Comparison of ENCODE assay signal across 14 cellular contexts in genomic region chr15:60529332-60529731, GRCh38.
"Had no signal": no experiment of that assay in that cellular context is flagged by ENCODE, and none has a peak within 500 bp of the region (broad histone marks: within the 10 kb centered on the region; RNA-seq: fewer than 3 reads in every experiment).

No MANE protein-coding gene starts in this region.

- H3K4me3 Mint-ChIP-seq: activated naive CD4-positive, alpha-beta T cell treated with anti-CD3 and anti-CD28 coated beads for 36 hours; mesothelial cell of epicardium; stimulated activated memory B cell treated with anti-CD40 and anti-IgM and Interleukin-4, amounts not matched to agents 10 μg/mL and 1 μg/mL and 100 μg/mL, for 72 hours had no signal

- H3K4me3 ChIP-seq: body of pancreas, lower lobe of right lung, right lobe of liver had no signal

- DNase-seq: activated CD4-positive, alpha-beta T cell treated with anti-CD3 and anti-CD28 coated beads for 1 hour; activated CD4-positive, alpha-beta T cell treated with anti-CD3 and anti-CD28 coated beads, Interleukin-2, amount 50 U/mL, for 48 hours; amniotic stem cell; body of pancreas; glutamatergic neuron; left cardiac atrium; lower lobe of right lung; posterior cingulate gyrus; right lobe of liver; trophoblast cell had no signal

- H3K27ac ChIP-seq: body of pancreas, lower lobe of right lung, neutrophil, right lobe of liver had no signal

- H3K36me3 ChIP-seq: neutrophil, right lobe of liver had no signal

- H3K9me3 Mint-ChIP-seq: activated naive CD4-positive, alpha-beta T cell treated with anti-CD3 and anti-CD28 coated beads for 36 hours; mesothelial cell of epicardium; stimulated activated memory B cell treated with anti-CD40 and anti-IgM and Interleukin-4, amounts not matched to agents 10 μg/mL and 1 μg/mL and 100 μg/mL, for 72 hours had no signal

- H3K36me3 Mint-ChIP-seq: mesothelial cell of epicardium had no signal

- ATAC-seq: body of pancreas; stimulated activated memory B cell treated with anti-CD40 and anti-IgM and Interleukin-4, amounts not matched to agents 10 μg/mL and 1 μg/mL and 100 μg/mL, for 72 hours had no signal

- H3K27me3 ChIP-seq: body of pancreas, neutrophil, right lobe of liver had no signal

- H3K27ac Mint-ChIP-seq: mesothelial cell of epicardium; stimulated activated memory B cell treated with anti-CD40 and anti-IgM and Interleukin-4, amounts not matched to agents 10 μg/mL and 1 μg/mL and 100 μg/mL, for 72 hours had no signal

- H3K27me3 Mint-ChIP-seq: stimulated activated memory B cell treated with anti-CD40 and anti-IgM and Interleukin-4, amounts not matched to agents 10 μg/mL and 1 μg/mL and 100 μg/mL, for 72 hours had no signal

- H3K9me3 ChIP-seq: body of pancreas, lower lobe of right lung, neutrophil, right lobe of liver had no signal
